Comparison of ENCODE assay signal across 16 cellular contexts in genomic region chr2:216571178-216571908, GRCh38.
A peak's percentile ranks its signal among the peaks of the same experiment; 100 is the strongest.
DNase-seq lines count a peak whose midpoint lies in the region; ATAC-seq and TF ChIP-seq lines count a peak whose summit lies in the region.
"Had no signal": no experiment of that assay in that cellular context is flagged by ENCODE, and none has a peak within 500 bp of the region (broad histone marks: within the 10 kb centered on the region; RNA-seq: fewer than 3 reads in every experiment).

No MANE protein-coding gene starts in this region.

- H3K4me1 ChIP-seq in hepatocyte (ENCODE audit: insufficient read depth) (peaks cover 13% of the 10 kb centered on the region), mucosa of descending colon (ENCODE audit: low read depth) (no peaks in the 10 kb centered on the region)
- H3K4me1 ChIP-seq: A549 had no signal

- H3K36me3 Mint-ChIP-seq in WTC11 (peaks cover 10% of the 10 kb centered on the region), chondrocyte (ENCODE audit: low read depth) (peaks cover 2% of the 10 kb centered on the region)
- H3K36me3 Mint-ChIP-seq in activated CD4-positive, alpha-beta memory T cell treated with anti-CD3 and anti-CD28 coated beads, Interleukin-2, amount 10 ng/mL, durations not matched to agents 7 days and 5 days (ENCODE audit: low read depth): no peaks in the 10 kb centered on the region

- H3K27me3 Mint-ChIP-seq in WTC11 (ENCODE audit: low read depth): peaks cover 8% of the 10 kb centered on the region; the same call in 1 of the 2 replicates
- H3K27me3 Mint-ChIP-seq in stimulated activated naive CD8-positive, alpha-beta T cell treated with anti-CD3 and anti-CD28 coated beads, Interleukin-15, amount 100 ng/mL, for 72 hours: peaks cover 10% of the 10 kb centered on the region
- peaks cover 15% of the 10 kb centered on the region for H3K27me3 Mint-ChIP-seq in activated CD4-positive, alpha-beta memory T cell treated with anti-CD3 and anti-CD28 coated beads, Interleukin-2, amount 10 ng/mL, durations not matched to agents 7 days and 5 days
- H3K27me3 Mint-ChIP-seq in chondrocyte (ENCODE audit: low read depth): no peaks in the 10 kb centered on the region

- H3K4me1 Mint-ChIP-seq in WTC11: peaks cover 25% of the 10 kb centered on the region
- peaks cover 12% of the 10 kb centered on the region for H3K4me1 Mint-ChIP-seq in stimulated activated naive CD8-positive, alpha-beta T cell treated with anti-CD3 and anti-CD28 coated beads, Interleukin-15, amount 100 ng/mL, for 72 hours
- no peaks in the 10 kb centered on the region for H3K4me1 Mint-ChIP-seq in activated CD4-positive, alpha-beta memory T cell treated with anti-CD3 and anti-CD28 coated beads, Interleukin-2, amount 10 ng/mL, durations not matched to agents 7 days and 5 days
- H3K4me1 Mint-ChIP-seq in chondrocyte (ENCODE audit: low read depth): peaks cover 47% of the 10 kb centered on the region
- H3K4me1 Mint-ChIP-seq: CD4-positive, alpha-beta memory T cell had no signal

- peaks cover 4% of the 10 kb centered on the region for H3K9me3 ChIP-seq in hepatocyte (ENCODE audit: low read depth)
- H3K9me3 ChIP-seq in mucosa of descending colon: peaks cover 3% of the 10 kb centered on the region

- ATAC-seq in GM18868 (IDR thresholded peaks at IDR 0.05; ENCODE audit: unreplicated experiment) (peak; percentile 37), WTC11 (no peak), mucosa of descending colon (peak; percentile 41)
- no peak for ATAC-seq in stimulated activated naive CD8-positive, alpha-beta T cell treated with anti-CD3 and anti-CD28 coated beads, Interleukin-15, amount 100 ng/mL, for 72 hours
- ATAC-seq: A549 had no signal

- H3K79me2 ChIP-seq in hepatocyte: no peaks in the 10 kb centered on the region

- H3K4me3 ChIP-seq in hepatocyte: no peak overlapping the region
- no peak overlapping the region for H3K4me3 ChIP-seq in mucosa of descending colon
- H3K4me3 ChIP-seq: A549 had no signal

- H3K9me3 Mint-ChIP-seq in WTC11 (peaks cover 16% of the 10 kb centered on the region), chondrocyte (ENCODE audit: low read depth) (peaks cover 8% of the 10 kb centered on the region)
- H3K9me3 Mint-ChIP-seq in stimulated activated naive CD8-positive, alpha-beta T cell treated with anti-CD3 and anti-CD28 coated beads, Interleukin-15, amount 100 ng/mL, for 72 hours: peaks cover 0 to 7% of the 10 kb centered on the region in 2 donors
- H3K9me3 Mint-ChIP-seq in activated CD4-positive, alpha-beta memory T cell treated with anti-CD3 and anti-CD28 coated beads, Interleukin-2, amount 10 ng/mL, durations not matched to agents 7 days and 5 days: no peaks in the 10 kb centered on the region

- no peak overlapping the region for H2AFZ ChIP-seq in hepatocyte

- no peak overlapping the region for H3K4me2 ChIP-seq in hepatocyte
- H3K4me2 ChIP-seq: A549 had no signal

- intact Hi-C loops in mucosa of descending colon (cut with DNase I, micrococcal nuclease): no loop called here

- DNase-seq in WTC11 (ENCODE audit: low spot score) (no peak), hepatocyte (ENCODE audit: low spot score) (no peak), mucosa of descending colon (no peak), NK-92 (lab: John Stamatoyannopoulos, UW; ENCODE audit: unreplicated experiment) (no peak), chondrocyte (ENCODE audit: low spot score) (no peak)
- DNase-seq in stimulated activated naive CD8-positive, alpha-beta T cell treated with anti-CD3 and anti-CD28 coated beads, Interleukin-15, amount 100 ng/mL, for 72 hours: no peak
- no peak for DNase-seq in activated CD4-positive, alpha-beta memory T cell treated with anti-CD3 and anti-CD28 coated beads, Interleukin-2, amount 10 ng/mL, durations not matched to agents 7 days and 5 days
- DNase-seq: CD4-positive, alpha-beta memory T cell; H9; NCI-H1417; NCI-H1930; NCI-H69; SW 1271 had no signal

- POLR2A ChIA-PET in WTC11 (lab: Charles Lee): no interaction called here
- POLR2A ChIA-PET in activated CD4-positive, alpha-beta memory T cell treated with anti-CD3 and anti-CD28 coated beads, Interleukin-2, amount 10 ng/mL, durations not matched to agents 7 days and 5 days (lab: Charles Lee): no interaction called here

- TF ChIP-seq CTCF in WTC11 (IDR thresholded peaks at IDR 0.05): no peak
- TF ChIP-seq CTCF in hepatocyte (IDR thresholded peaks at IDR 0.05; ENCODE audit: poor library complexity): no peak
- no peak for TF ChIP-seq CTCF in mucosa of descending colon (IDR thresholded peaks at IDR 0.05)
- TF ChIP-seq CTCF in chondrocyte (IDR thresholded peaks at IDR 0.05): no peak

- no peaks in the 10 kb centered on the region for H3K9me2 ChIP-seq in hepatocyte (replicated peaks; ENCODE audit: insufficient read depth)

- no peak overlapping the region for H3K27ac Mint-ChIP-seq in WTC11
- H3K27ac Mint-ChIP-seq in stimulated activated naive CD8-positive, alpha-beta T cell treated with anti-CD3 and anti-CD28 coated beads, Interleukin-15, amount 100 ng/mL, for 72 hours: no peak overlapping the region
- H3K27ac Mint-ChIP-seq in activated CD4-positive, alpha-beta memory T cell treated with anti-CD3 and anti-CD28 coated beads, Interleukin-2, amount 10 ng/mL, durations not matched to agents 7 days and 5 days: no peak overlapping the region
- H3K27ac Mint-ChIP-seq in chondrocyte (ENCODE audit: unreplicated experiment): no peak overlapping the region
- H3K27ac Mint-ChIP-seq: CD4-positive, alpha-beta memory T cell; H9 had no signal

- H3K27me3 ChIP-seq in hepatocyte: no peaks in the 10 kb centered on the region

- H4K20me1 ChIP-seq in hepatocyte (ENCODE audit: insufficient read depth, poor library complexity, severe bottlenecking): no peaks in the 10 kb centered on the region

- H3K4me3 Mint-ChIP-seq in WTC11 (no peak overlapping the region), chondrocyte (ENCODE audit: unreplicated experiment) (no peak overlapping the region)
- H3K4me3 Mint-ChIP-seq in stimulated activated naive CD8-positive, alpha-beta T cell treated with anti-CD3 and anti-CD28 coated beads, Interleukin-15, amount 100 ng/mL, for 72 hours: no peak overlapping the region
- H3K4me3 Mint-ChIP-seq in activated CD4-positive, alpha-beta memory T cell treated with anti-CD3 and anti-CD28 coated beads, Interleukin-2, amount 10 ng/mL, durations not matched to agents 7 days and 5 days: no peak overlapping the region
- H3K4me3 Mint-ChIP-seq: CD4-positive, alpha-beta memory T cell; H9 had no signal

- WGBS in hepatocyte (ENCODE audit: low lambda C conversion rate, missing lambda C conversion rate): 71% methylated on average over 3 of the region's 3 CpGs

- peak overlapping the region; percentile 80 for H3K27ac ChIP-seq in hepatocyte
- H3K27ac ChIP-seq: A549, RWPE1 had no signal

- CTCF ChIA-PET in WTC11 (lab: Charles Lee): no interaction called here
- CTCF ChIA-PET in activated CD4-positive, alpha-beta memory T cell treated with anti-CD3 and anti-CD28 coated beads, Interleukin-2, amount 10 ng/mL, durations not matched to agents 7 days and 5 days (lab: Charles Lee): no interaction called here

- H3K36me3 ChIP-seq in hepatocyte (replicated peaks; ENCODE audit: insufficient read depth, low read depth) (no peaks in the 10 kb centered on the region), mucosa of descending colon (ENCODE audit: low read depth) (no peaks in the 10 kb centered on the region)

TF ChIP-seq in WTC11, 78 proteins besides CTCF, POLR2A, EP300 and RAD21:
- TF ChIP-seq SMAD4 (CRISPR knock-in tag; IDR thresholded peaks at IDR 0.05) (no peak), ATF1 (CRISPR knock-in tag; IDR thresholded peaks at IDR 0.05) (no peak), GTF2I (CRISPR knock-in tag; conservative IDR thresholded peaks at IDR 0.05) (0 out of 2 replicates have a peak, but pooled peaks have one; percentile 47)

Comparison
In these comparisons a context has a peak if more than half of its experiments do, and no peak if none do; other contexts are left out.
1. ATAC-seq: peak in GM18868 (single experiment) and mucosa of descending colon (single experiment); none in WTC11 (single experiment) and stimulated activated naive CD8-positive, alpha-beta T cell treated with anti-CD3 and anti-CD28 coated beads, Interleukin-15, amount 100 ng/mL, for 72 hours (single experiment).